1 cellular context compared by ENCODE assay signal in genomic region chr2:87056435-87056834, GRCh38. TPM values are rescaled to one million over a fixed set of nuclear protein-coding genes. Genes with fewer than 3 reads are reported as not detected.
"Had no signal": no experiment of that assay in that cellular context is flagged by ENCODE, and none has a peak within 500 bp of the region (broad histone marks: within the 10 kb centered on the region; RNA-seq: fewer than 3 reads in every experiment).

No MANE protein-coding gene starts in this region.

RNA-seq across cellular contexts. Expression of gene PLGLB1, which starts 34.8 kb away (rescaled TPM):
- total RNA-seq: SJSA1 had no signal
